In genomic region chr19:39413269-39413902, GRCh38 we compare ENCODE assay signal across 8 cellular contexts. TPM values are rescaled to one million over a fixed set of nuclear protein-coding genes. Genes with fewer than 3 reads are reported as not detected.
A peak's percentile ranks its signal among the peaks of the same experiment; 100 is the strongest.
DNase-seq lines count a peak whose midpoint lies in the region; ATAC-seq and TF ChIP-seq lines count a peak whose summit lies in the region.

No MANE protein-coding gene starts in this region.

- no peak for TF ChIP-seq CTCF in C4-2B (conservative IDR thresholded peaks at IDR 0.05)
- TF ChIP-seq CTCF in activated B cell treated with CpG ODN at 0.5 μM for 24 hours (IDR thresholded peaks at IDR 0.05), result no peak
- TF ChIP-seq CTCF in esophagus muscularis mucosa (IDR thresholded peaks at IDR 0.05), result no peak

- peaks cover 0 to 2% (median 0%) of the 10 kb centered on the region in 3 donors for H3K9me3 Mint-ChIP-seq in IgD-negative memory B cell
- no peaks in the 10 kb centered on the region for H3K9me3 Mint-ChIP-seq in activated B cell treated with CpG ODN at 0.5 μM for 24 hours
- H3K9me3 Mint-ChIP-seq in naive thymus-derived CD8-positive, alpha-beta T cell, result peaks cover 0 to 5% (median 0%) of the 10 kb centered on the region in 9 donors

- TF ChIP-seq POLR2A in esophagus muscularis mucosa (IDR thresholded peaks at IDR 0.05; ENCODE audit: low read depth), result no peak

- peaks cover 23 to 26% (median 25%) of the 10 kb centered on the region in 3 donors for H3K4me1 Mint-ChIP-seq in IgD-negative memory B cell
- peaks cover 57% of the 10 kb centered on the region for H3K4me1 Mint-ChIP-seq in activated B cell treated with CpG ODN at 0.5 μM for 24 hours
- H3K4me1 Mint-ChIP-seq in naive thymus-derived CD8-positive, alpha-beta T cell, result peaks cover 38 to 56% (median 41%) of the 10 kb centered on the region in 4 donors

- intact Hi-C loops in activated B cell treated with CpG ODN at 0.5 μM for 24 hours (cut with micrococcal nuclease), result no loop called here
- intact Hi-C loops in esophagus muscularis mucosa (cut with DNase I), result loop anchor here (2.0 kb wide), 1 partner anchor 31 kb away; the partner anchor contains the start of gene SUPT5H

- peaks cover 12 to 40% (median 35%) of the 10 kb centered on the region in 4 donors for H3K36me3 ChIP-seq in esophagus muscularis mucosa

- POLR2A ChIA-PET in activated B cell treated with CpG ODN at 0.5 μM for 24 hours (lab: Charles Lee), result interaction anchor here (1.0 to 15.0 kb wide), 6 partner anchors 9 to 32 kb away, joined by 3 to 285 read pairs (median 4); partner anchors contain the start of genes MED29, PAF1, RPS16 and SUPT5H
- POLR2A ChIA-PET in naive thymus-derived CD8-positive, alpha-beta T cell (lab: Charles Lee), result interaction anchor here (1.1 to 7.2 kb wide), 7 partner anchors 10 to 32 kb away, joined by 3 to 258 read pairs (median 15); partner anchors contain the start of genes MED29, PAF1, RPS16 and SUPT5H

- H3K4me3 Mint-ChIP-seq in IgD-negative memory B cell (peak overlapping the region; percentile 94 to 97 (median 96)), activated B cell treated with CpG ODN at 0.5 μM for 24 hours (peak overlapping the region; percentile 89)
- H3K4me3 Mint-ChIP-seq in naive thymus-derived CD8-positive, alpha-beta T cell, result peak overlapping the region; percentile 79 to 98 (median 91)

- peaks cover 10% of the 10 kb centered on the region for H3K36me3 Mint-ChIP-seq in IgD-negative memory B cell
- peaks cover 46% of the 10 kb centered on the region for H3K36me3 Mint-ChIP-seq in activated B cell treated with CpG ODN at 0.5 μM for 24 hours (ENCODE audit: low read depth)
- H3K36me3 Mint-ChIP-seq in naive thymus-derived CD8-positive, alpha-beta T cell, result peaks cover 6 to 20% (median 9%) of the 10 kb centered on the region in 3 donors

- no peaks in the 10 kb centered on the region for H3K27me3 ChIP-seq in esophagus muscularis mucosa

- peak overlapping the region; percentile 100 for H3K27ac Mint-ChIP-seq in IgD-negative memory B cell
- peak overlapping the region; percentile 98 for H3K27ac Mint-ChIP-seq in activated B cell treated with CpG ODN at 0.5 μM for 24 hours
- H3K27ac Mint-ChIP-seq in naive thymus-derived CD8-positive, alpha-beta T cell, result peak overlapping the region; percentile 85 to 100 (median 98)

- DNase-seq in activated B cell treated with CpG ODN at 0.5 μM for 24 hours (peak; percentile 48), esophagus muscularis mucosa (ENCODE audit: extremely low spot score) (no peak), middle frontal gyrus (ENCODE audit: extremely low spot score, low spot score) (no peak)
- DNase-seq in naive thymus-derived CD8-positive, alpha-beta T cell, result peak in 4 of 10 donors; percentile 24 to 53 (median 32)

- no peak for TF ChIP-seq EP300 in esophagus muscularis mucosa (IDR thresholded peaks at IDR 0.05)

- peaks cover 2% of the 10 kb centered on the region for H3K27me3 Mint-ChIP-seq in IgD-negative memory B cell
- peaks cover 4% of the 10 kb centered on the region for H3K27me3 Mint-ChIP-seq in activated B cell treated with CpG ODN at 0.5 μM for 24 hours
- H3K27me3 Mint-ChIP-seq in naive thymus-derived CD8-positive, alpha-beta T cell, result peaks cover 0 to 4% (median 0%) of the 10 kb centered on the region in 5 donors

- H3K27ac ChIP-seq in C4-2B (peak overlapping the region; percentile 76; the same call in 1 of the 2 replicates), esophagus muscularis mucosa (replicated peaks in 1 of 4) (peak overlapping the region; percentile 91 to 100 (median 99))

- H3K9me3 ChIP-seq in esophagus muscularis mucosa, result no peaks in the 10 kb centered on the region

- peak overlapping the region; percentile 63 to 93 (median 80) for H3K4me3 ChIP-seq in esophagus muscularis mucosa

- CTCF ChIA-PET in activated B cell treated with CpG ODN at 0.5 μM for 24 hours (lab: Charles Lee), result interaction anchor here (1.6 to 2.3 kb wide), 2 partner anchors 22 to 23 kb away, joined by 5 read pairs; partner anchors contain the start of genes MED29, PAF1 and RPS16

- 3% methylated on average over 32 of the region's 55 CpGs for WGBS in esophagus muscularis mucosa

- peaks cover 33 to 65% (median 57%) of the 10 kb centered on the region in 4 donors for H3K4me1 ChIP-seq in esophagus muscularis mucosa

- ATAC-seq in activated B cell treated with CpG ODN at 0.5 μM for 24 hours (ENCODE audit: low read depth) (no peak), GM19351 (IDR thresholded peaks at IDR 0.05; ENCODE audit: unreplicated experiment) (no peak), HG02798 (IDR thresholded peaks at IDR 0.05; ENCODE audit: poor library complexity, unreplicated experiment) (no peak)
- no peak for ATAC-seq in naive thymus-derived CD8-positive, alpha-beta T cell

RNA-seq across cellular contexts. Expression of gene PLEKHG2, which starts 0.9 kb away (rescaled TPM):
- 6.5 TPM for polyA plus RNA-seq in IgD-negative memory B cell
- total RNA-seq in activated B cell treated with CpG ODN at 0.5 μM for 24 hours (111 and 125 TPM in 2 replicates), esophagus muscularis mucosa (10 to 100 TPM; 16.7 to 38.4 (median 22.2) TPM)
- 10 to 100 TPM; 14.3 to 23.8 TPM for total RNA-seq in naive thymus-derived CD8-positive, alpha-beta T cell
- 1 to 10 TPM; 4.2 to 5.0 (median 4.8) TPM for polyA plus RNA-seq in naive thymus-derived CD8-positive, alpha-beta T cell

RNA-seq across cellular contexts. Expression of gene ZFP36, which starts 6.7 kb away (rescaled TPM):
- 579 TPM for polyA plus RNA-seq in IgD-negative memory B cell
- total RNA-seq in activated B cell treated with CpG ODN at 0.5 μM for 24 hours, result 167 and 206 TPM in 2 replicates
- 100 to 1,000 TPM; 135 to 577 (median 196) TPM for total RNA-seq in esophagus muscularis mucosa
- total RNA-seq in naive thymus-derived CD8-positive, alpha-beta T cell, result 100 to 1,000 TPM; 184 to 188 TPM
- polyA plus RNA-seq in naive thymus-derived CD8-positive, alpha-beta T cell, result 100 to 1,000 TPM in 2 of 3 donors, 10 to 100 TPM in 1; 70.4 to 137 (median 109) TPM

RNA-seq across cellular contexts. Expression of gene MED29, which starts 22.2 kb away (rescaled TPM):
- polyA plus RNA-seq in IgD-negative memory B cell, result 68.7 TPM
- total RNA-seq in activated B cell treated with CpG ODN at 0.5 μM for 24 hours, result 38.0 and 39.0 TPM in 2 replicates
- 10 to 100 TPM; 24.9 to 58.0 (median 38.3) TPM for total RNA-seq in esophagus muscularis mucosa
- 10 to 100 TPM; 53.8 to 59.0 TPM for total RNA-seq in naive thymus-derived CD8-positive, alpha-beta T cell
- polyA plus RNA-seq in naive thymus-derived CD8-positive, alpha-beta T cell, result 10 to 100 TPM; 48.1 to 71.4 (median 59.6) TPM

RNA-seq across cellular contexts. Expression of gene RPS16, which starts 22.4 kb away (rescaled TPM):
- 2,255 TPM for polyA plus RNA-seq in IgD-negative memory B cell
- total RNA-seq in activated B cell treated with CpG ODN at 0.5 μM for 24 hours, result 4,002 and 4,656 TPM in 2 replicates
- 1,000 to 10,000 TPM; 1,316 to 2,441 (median 1,971) TPM for total RNA-seq in esophagus muscularis mucosa
- total RNA-seq in naive thymus-derived CD8-positive, alpha-beta T cell, result 1,000 to 10,000 TPM; 3,730 to 3,760 TPM
- polyA plus RNA-seq in naive thymus-derived CD8-positive, alpha-beta T cell, result 1,000 to 10,000 TPM; 2,588 to 2,812 (median 2,742) TPM

RNA-seq across cellular contexts. Expression of gene PAF1, which starts 22.5 kb away (rescaled TPM):
- polyA plus RNA-seq in IgD-negative memory B cell, result 64.1 TPM
- total RNA-seq in activated B cell treated with CpG ODN at 0.5 μM for 24 hours (50.3 and 52.4 TPM in 2 replicates), esophagus muscularis mucosa (10 to 100 TPM; 31.6 to 47.2 (median 41.5) TPM)
- 10 to 100 TPM; 44.4 to 47.4 TPM for total RNA-seq in naive thymus-derived CD8-positive, alpha-beta T cell
- polyA plus RNA-seq in naive thymus-derived CD8-positive, alpha-beta T cell, result 10 to 100 TPM; 30.7 to 53.0 (median 43.8) TPM
